Comparison of ENCODE assay signal across 8 cellular contexts in the genomic region with DNA sequence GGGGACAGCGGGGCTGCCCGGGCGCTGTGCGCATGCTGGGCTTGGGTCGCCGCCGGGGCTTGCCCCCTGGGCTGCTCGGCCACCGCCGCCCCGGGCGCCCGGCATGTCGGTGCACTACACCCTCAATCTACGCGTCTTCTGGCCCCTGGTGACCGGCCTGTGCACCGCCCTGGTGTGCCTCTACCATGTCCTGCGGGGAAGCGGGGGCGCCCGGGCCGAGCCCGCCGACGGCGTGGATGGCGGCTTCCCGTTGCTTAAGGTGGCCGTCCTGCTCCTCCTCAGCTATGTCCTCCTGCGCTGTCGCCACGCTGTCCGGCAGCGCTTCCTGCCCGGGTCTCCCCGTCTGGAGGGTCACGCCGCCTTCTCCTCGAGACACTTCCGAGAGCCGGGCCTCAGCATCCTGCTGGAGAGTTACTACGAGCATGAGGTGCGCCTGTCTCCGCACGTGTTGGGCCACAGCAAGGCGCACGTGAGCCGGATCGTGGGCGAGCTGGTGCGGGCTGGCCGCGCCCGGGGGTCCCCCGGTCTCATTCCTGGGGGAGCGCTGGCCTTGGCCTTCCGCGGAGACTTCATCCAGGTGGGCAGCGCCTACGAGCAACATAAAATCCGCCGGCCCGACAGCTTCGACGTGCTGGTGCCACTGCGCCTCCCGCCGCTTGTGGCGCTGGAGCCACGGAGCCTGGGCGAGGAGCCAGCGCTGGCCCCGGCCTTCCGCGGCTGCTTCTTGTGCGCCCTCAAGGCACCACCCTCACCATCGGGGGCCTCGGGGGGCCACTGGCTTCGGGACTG. TPM values are rescaled to one million over a fixed set of nuclear protein-coding genes. Genes with fewer than 3 reads are reported as not detected.
DNase-seq lines count a peak whose midpoint lies in the region; ATAC-seq and TF ChIP-seq lines count a peak whose summit lies in the region.

No MANE protein-coding gene starts in this region.

- no peaks in the 10 kb centered on the region for H3K79me2 ChIP-seq in Karpas-422 (ENCODE audit: low read length)

- H3K4me3 ChIP-seq in epithelial cell of proximal tubule (ENCODE audit: low read depth, low read length) (peak overlapping the region; percentile 69), mucosa of rectum (ENCODE audit: low read length in 2 of 2) (peak overlapping the region; percentile 80 to 86), Karpas-422 (ENCODE audit: low read length) (no peak overlapping the region)

- no peaks in the 10 kb centered on the region for H3K36me3 Mint-ChIP-seq in T-cell

- in situ Hi-C loops in ACHN (cut with HindIII; ENCODE audit: low pct_ligation_motif_present, low pct_unique_long_range_greater_than_20kb, low sequenced_read_pairs) = no loop called here

- H2AFZ ChIP-seq in Karpas-422 (ENCODE audit: low read length) = no peak overlapping the region

- TF ChIP-seq CTCF in epithelial cell of proximal tubule (conservative IDR thresholded peaks at IDR 0.05; ENCODE audit: low read depth, low read length) = no peak

- POLR2A ChIA-PET in T-cell (lab: Charles Lee) = no interaction called here

- H3K4me1 ChIP-seq in mucosa of rectum (ENCODE audit: control insufficient read depth in 2 of 2, insufficient read depth in 2 of 2, low read length in 2 of 2) = peaks cover 32 to 46% of the 10 kb centered on the region in 2 donors
- H3K4me1 ChIP-seq in Karpas-422 (ENCODE audit: low read length) = no peaks in the 10 kb centered on the region

- no peaks in the 10 kb centered on the region for H3K9me3 Mint-ChIP-seq in T-cell

- H3K9me2 ChIP-seq in Karpas-422 (replicated peaks; ENCODE audit: insufficient read depth, low read length) = no peaks in the 10 kb centered on the region

- H3K9me3 ChIP-seq in mucosa of rectum (ENCODE audit: control insufficient read depth in 2 of 2, low read length in 2 of 2) = no peaks in the 10 kb centered on the region
- H3K9me3 ChIP-seq in Karpas-422 (ENCODE audit: low read length) = no peaks in the 10 kb centered on the region

- peaks cover 27 to 32% of the 10 kb centered on the region in 2 donors for H3K27me3 Mint-ChIP-seq in T-cell

- peak overlapping the region in 2 of 3 donors; percentile 31 to 64 for H3K4me3 Mint-ChIP-seq in T-cell

- ATAC-seq in GM18511 (IDR thresholded peaks at IDR 0.05; ENCODE audit: unreplicated experiment) = peak; percentile 45
- ATAC-seq in T-cell (replicated peaks in 1 of 4) = peak in 2 of 4 experiments; percentile 24 to 32
- ATAC-seq in GM18519 (IDR thresholded peaks at IDR 0.05; ENCODE audit: low FRiP score, unreplicated experiment) = no peak

- CTCF ChIA-PET in T-cell (lab: Charles Lee) = no interaction called here

- peaks cover 6 to 26% (median 16%) of the 10 kb centered on the region in 3 donors for H3K4me1 Mint-ChIP-seq in T-cell

- H3K4me2 ChIP-seq in Karpas-422 (ENCODE audit: low read depth, low read length, poor library complexity, severe bottlenecking) = no peak overlapping the region

- H3K27me3 ChIP-seq in mucosa of rectum (ENCODE audit: control insufficient read depth in 2 of 2, insufficient read depth in 2 of 2, low read length in 2 of 2) (no peaks in the 10 kb centered on the region), Karpas-422 (ENCODE audit: low read length) (no peaks in the 10 kb centered on the region)

- H3K27ac Mint-ChIP-seq in T-cell = no peak overlapping the region

- H3K27ac ChIP-seq in mucosa of rectum (ENCODE audit: low read depth in 2 of 2, low read length in 2 of 2) (peak overlapping the region; percentile 94 to 95), Karpas-422 (ENCODE audit: low read length) (no peak overlapping the region)

- H3K36me3 ChIP-seq in mucosa of rectum (ENCODE audit: control insufficient read depth in 2 of 2, insufficient read depth in 2 of 2, low read length in 2 of 2) = peaks cover 3 to 8% of the 10 kb centered on the region in 2 donors
- no peaks in the 10 kb centered on the region for H3K36me3 ChIP-seq in Karpas-422 (ENCODE audit: insufficient read depth, low read length)

- H3K9ac ChIP-seq in mucosa of rectum (ENCODE audit: low read depth in 1 of 2, low read length in 2 of 2) (peak overlapping the region; percentile 75 to 89), Karpas-422 (ENCODE audit: low read length) (no peak overlapping the region)

- H4K20me1 ChIP-seq in Karpas-422 (ENCODE audit: insufficient read depth, low read depth, low read length) = no peaks in the 10 kb centered on the region

- peak; percentile 55 for DNase-seq in ACHN
- DNase-seq in T-cell = no peak
- no peak for DNase-seq in epithelial cell of proximal tubule (ENCODE audit: low read depth)
- DNase-seq in Karpas-422 = no peak
- no peak for DNase-seq in activated effector memory CD4-positive, alpha-beta T cell treated with Interleukin-2 at 50 U/mL for 16 hours

RNA-seq across cellular contexts. Expression of gene ITPRIPL2, which starts 0.8 kb away (rescaled TPM):
- total RNA-seq in T-cell (1 to 10 TPM in 4 of 5 donors, under 1 TPM in 1; 0.53 to 2.7 (median 1.7) TPM), epithelial cell of proximal tubule (14.5 and 18.2 TPM in 2 replicates)
- total RNA-seq in Karpas-422 (2014; rRNA removed; shearing (Covaris generic); ENCODE audit: low replicate concordance) = not detected in 2 replicates

RNA-seq across cellular contexts. Expression of gene COQ7, which starts 47.1 kb away (rescaled TPM):
- total RNA-seq in T-cell (10 to 100 TPM; 11.1 to 15.4 (median 14.9) TPM), epithelial cell of proximal tubule (10.6 and 13.7 TPM in 2 replicates)
- total RNA-seq in Karpas-422 (2014; rRNA removed; shearing (Covaris generic); ENCODE audit: low replicate concordance) = 6.1 and 31.7 TPM in 2 replicates

RNA-seq across cellular contexts. Expression of gene SYT17, which starts 53.5 kb away (rescaled TPM):
- total RNA-seq in T-cell = 1 to 10 TPM in 1 of 5 donors, under 1 TPM in 2, not detected in 2; 0.23 to 1.4 (median 0.38) TPM
- 0.07 and 1.2 TPM in 2 replicates for total RNA-seq in epithelial cell of proximal tubule
- not detected in 2 replicates for total RNA-seq in Karpas-422 (2014; rRNA removed; shearing (Covaris generic); ENCODE audit: low replicate concordance)
